Comparison of ENCODE assay signal across 16 cellular contexts in genomic region chr9:66942400-66943155, GRCh38. TPM values are rescaled to one million over a fixed set of nuclear protein-coding genes. Genes with fewer than 3 reads are reported as not detected.
"Had no signal": no experiment of that assay in that cellular context is flagged by ENCODE, and none has a peak within 500 bp of the region (broad histone marks: within the 10 kb centered on the region; RNA-seq: fewer than 3 reads in every experiment).

No MANE protein-coding gene starts in this region.

RNA-seq across cellular contexts. Expression of gene SPATA31A3, which starts 49.8 kb away (rescaled TPM):
- total RNA-seq: cardiac septum, colonic mucosa, epithelial cell of proximal tubule, esophagus squamous epithelium, heart right ventricle, left ventricle myocardium superior, mesothelial cell of epicardium, mucosa of gallbladder, myocyte, natural killer cell, neural crest cell, osteocyte, right lobe of liver, temporal lobe, upper lobe of right lung, vagina had no signal
- polyA plus RNA-seq: heart right ventricle had no signal
